2 cellular contexts compared by ENCODE assay signal in genomic region chr1:24341260-24341659, GRCh38.
A peak's percentile ranks its signal among the peaks of the same experiment; 100 is the strongest.
TF ChIP-seq lines count a peak whose summit lies in the region.

No MANE protein-coding gene starts in this region.

TF ChIP-seq in HEK293, 187 proteins besides CTCF, POLR2A, EP300 and RAD21 (continued from another document):
- TF ChIP-seq ZBTB8A (tag by site-specific recombination; IDR thresholded peaks at IDR 0.05) (peak; percentile 41; the same call in 1 of the 2 replicates), ZNF366 (tag by site-specific recombination; conservative IDR thresholded peaks at IDR 0.05) (no peak), EGR2 (tag by site-specific recombination; IDR thresholded peaks at IDR 0.05; ENCODE audit: low read depth) (peak; percentile 77), ATF2 (tag by site-specific recombination; IDR thresholded peaks at IDR 0.05; ENCODE audit: low read depth) (no peak), ZNF398 (tag by site-specific recombination; IDR thresholded peaks at IDR 0.05) (no peak)

TF ChIP-seq in SK-N-SH, 30 proteins besides CTCF, POLR2A, EP300 and RAD21 (continued from another document):
- TF ChIP-seq PBX3 (IDR thresholded peaks at IDR 0.05), result no peak
- TF ChIP-seq SIN3A (IDR thresholded peaks at IDR 0.05; ENCODE audit: borderline replicate concordance, low read depth, low read length), result no peak
- TF ChIP-seq EZH2phosphoT487 (IDR thresholded peaks at IDR 0.05; ENCODE audit: borderline replicate concordance, low read depth), result no peak
